ENCODE assay signal across 19 cellular contexts in the genomic region with DNA sequence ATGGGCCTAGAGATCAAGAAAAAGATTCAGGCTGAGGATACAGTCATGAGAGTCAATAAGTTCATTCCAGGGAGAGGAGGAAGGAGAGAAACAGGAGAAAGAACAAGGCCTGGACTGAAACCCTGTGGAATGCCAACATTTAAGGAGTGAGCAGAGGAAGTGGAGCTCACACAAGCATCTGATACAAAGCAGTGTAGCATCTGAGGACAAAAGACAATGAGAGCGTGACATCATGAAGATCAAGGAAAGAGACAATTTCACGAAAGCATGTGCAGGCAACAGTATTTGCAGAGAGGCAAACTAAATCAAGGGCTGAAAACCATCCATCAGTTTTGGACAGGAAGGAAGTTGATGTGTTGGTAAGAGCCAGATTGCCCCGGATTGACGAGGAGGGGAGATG. TPM values are rescaled to one million over a fixed set of nuclear protein-coding genes. Genes with fewer than 3 reads are reported as not detected.
DNase-seq lines count a peak whose midpoint lies in the region; ATAC-seq, FAIRE-seq and TF ChIP-seq lines count a peak whose summit lies in the region.
"Had no signal": no experiment of that assay in that cellular context is flagged by ENCODE, and none has a peak within 500 bp of the region (broad histone marks: within the 10 kb centered on the region; RNA-seq: fewer than 3 reads in every experiment).

No MANE protein-coding gene starts in this region.

- H3K79me2 ChIP-seq in K562 (ENCODE audit: control insufficient read depth, insufficient read depth, low read length) (no peaks in the 10 kb centered on the region), keratinocyte (ENCODE audit: control insufficient read depth, insufficient read depth, low read length) (no peaks in the 10 kb centered on the region)

- no peak for ATAC-seq in K562

- H3K27ac ChIP-seq in breast epithelium, result no peak overlapping the region
- H3K27ac ChIP-seq in K562 (ENCODE audit: extremely low read depth, low read depth, low read length), result no peak overlapping the region
- H3K27ac ChIP-seq in keratinocyte (ENCODE audit: control insufficient read depth, insufficient read depth, low read length), result no peak overlapping the region
- H3K27ac ChIP-seq: BLaER1 had no signal

- H3K27me3 ChIP-seq in breast epithelium (no peaks in the 10 kb centered on the region), K562 (ENCODE audit: control insufficient read depth in 2 of 2, insufficient read depth in 2 of 2, low read length in 2 of 2) (peaks cover 0 to 8% of the 10 kb centered on the region in 2 experiments; a peak in 2 of 5 replicates), keratinocyte (ENCODE audit: control insufficient read depth, extremely low read depth, insufficient read depth, low read length) (no peaks in the 10 kb centered on the region)
- H3K27me3 ChIP-seq: BLaER1 had no signal

- no peak for TF ChIP-seq CTCF in MCF 10A (IDR thresholded peaks at IDR 0.05; ENCODE audit: unreplicated experiment)
- no peak for TF ChIP-seq CTCF in breast epithelium (IDR thresholded peaks at IDR 0.05)
- no peak for TF ChIP-seq CTCF in K562 (IDR thresholded peaks at IDR 0.05 in 2 of 3, conservative IDR thresholded peaks at IDR 0.05 in 1 of 3; ENCODE audit: insufficient read depth in 2 of 3, low read depth in 1 of 3, low read length in 3 of 3)
- no peak for TF ChIP-seq CTCF in keratinocyte (optimal IDR thresholded peaks at IDR 0.05 in 1 of 3, IDR thresholded peaks at IDR 0.05 in 1 of 3, conservative IDR thresholded peaks at IDR 0.05 in 1 of 3; ENCODE audit: extremely low read depth in 1 of 3, insufficient read depth in 2 of 3, low read length in 3 of 3)

- H3K9me3 ChIP-seq in breast epithelium (no peaks in the 10 kb centered on the region), K562 (replicated peaks; ENCODE audit: control insufficient read depth, insufficient read depth, low read depth, low read length) (no peaks in the 10 kb centered on the region), keratinocyte (ENCODE audit: control insufficient read depth, low read depth, low read length) (no peaks in the 10 kb centered on the region)
- H3K9me3 ChIP-seq: BLaER1, HAP-1 had no signal

- H3K4me2 ChIP-seq in K562 (ENCODE audit: insufficient read depth, low read length) (no peak overlapping the region), keratinocyte (ENCODE audit: control insufficient read depth, extremely low read depth, insufficient read depth, low read depth, low read length) (no peak overlapping the region)
- H3K4me2 ChIP-seq: BLaER1 had no signal

- H4K20me1 ChIP-seq in K562 (replicated peaks; ENCODE audit: control insufficient read depth, insufficient read depth, low read length) (no peaks in the 10 kb centered on the region; the same call in 1 of the 2 replicates), keratinocyte (ENCODE audit: control insufficient read depth, extremely low read depth, insufficient read depth, low read length) (no peaks in the 10 kb centered on the region)
- H4K20me1 ChIP-seq: BLaER1 had no signal

- H3K36me3 Mint-ChIP-seq in MCF 10A (ENCODE audit: insufficient read depth, unreplicated experiment), result no peaks in the 10 kb centered on the region
- H3K36me3 Mint-ChIP-seq: CD14-positive monocyte had no signal

- H3K4me3 ChIP-seq in breast epithelium, result no peak overlapping the region
- H3K4me3 ChIP-seq in K562, result no peak overlapping the region
- H3K4me3 ChIP-seq in keratinocyte (ENCODE audit: control insufficient read depth in 2 of 3, extremely low read depth in 1 of 3, insufficient read depth in 2 of 3, low read depth in 1 of 3, low read length in 3 of 3), result no peak overlapping the region
- H3K4me3 ChIP-seq: BLaER1, HAP-1 had no signal

- no peak for TF ChIP-seq EP300 in K562 (IDR thresholded peaks at IDR 0.05; ENCODE audit: low read length)

- peaks cover 41% of the 10 kb centered on the region for H3K4me1 Mint-ChIP-seq in MCF 10A (ENCODE audit: insufficient read depth, unreplicated experiment)
- H3K4me1 Mint-ChIP-seq: CD14-positive monocyte had no signal

- H3K9me1 ChIP-seq in K562 (ENCODE audit: control insufficient read depth, insufficient read depth, low read length), result no peaks in the 10 kb centered on the region
- H3K9me1 ChIP-seq in keratinocyte (ENCODE audit: control insufficient read depth, extremely low read depth, insufficient read depth, low read length), result no peaks in the 10 kb centered on the region

- no peak overlapping the region for H2AFZ ChIP-seq in K562 (ENCODE audit: low read depth, low read length)
- H2AFZ ChIP-seq in keratinocyte (ENCODE audit: control insufficient read depth, low read length), result no peak overlapping the region

- H3K4me1 ChIP-seq in breast epithelium (no peaks in the 10 kb centered on the region), K562 (replicated peaks in 1 of 2; ENCODE audit: control insufficient read depth in 2 of 2, insufficient read depth in 2 of 2, low read length in 2 of 2) (no peaks in the 10 kb centered on the region), keratinocyte (ENCODE audit: control insufficient read depth, extremely low read depth, insufficient read depth, low read length) (peaks cover 33% of the 10 kb centered on the region)
- H3K4me1 ChIP-seq: HAP-1 had no signal

- CTCF ChIA-PET in MCF 10A (lab: Yijun Ruan, JAX), result interaction anchor here (0.6 to 1.5 kb wide), 4 partner anchors 49 to 123 kb away, joined by 3 to 5 read pairs (median 3); no protein-coding TSS in a partner anchor
- CTCF ChIA-PET in K562 (lab: Yijun Ruan, JAX; ENCODE audit: low intra/inter-chr PET ratio), result no interaction called here

- no TSS peak for BruUV-seq in MCF 10A (replicated peaks; lab: Mats Ljungman, UMichigan)
- no TSS peak for BruUV-seq in K562 (replicated peaks; lab: Mats Ljungman, UMichigan)

- peak overlapping the region; percentile 47 for H3K27ac Mint-ChIP-seq in MCF 10A (ENCODE audit: low read depth, unreplicated experiment)
- H3K27ac Mint-ChIP-seq: CD14-positive monocyte; CD4-positive, alpha-beta memory T cell had no signal

- POLR2A ChIA-PET in MCF 10A (lab: Yijun Ruan, JAX), result interaction anchor here (0.8 to 12.8 kb wide), 2 partner anchors 19 to 28 kb away, joined by 5 to 204 read pairs; no protein-coding TSS in a partner anchor
- POLR2A ChIA-PET in K562 (lab: Yijun Ruan, JAX), result interaction anchor here (0.7 kb wide), 1 partner anchor 78 kb away, joined by 3 read pairs; no protein-coding TSS in a partner anchor

- no peak overlapping the region for H3K4me3 Mint-ChIP-seq in MCF 10A (ENCODE audit: unreplicated experiment)
- H3K4me3 Mint-ChIP-seq: CD14-positive monocyte; CD4-positive, alpha-beta memory T cell had no signal

- TF ChIP-seq POLR2A in breast epithelium (IDR thresholded peaks at IDR 0.05), result no peak
- no peak for TF ChIP-seq POLR2A in K562 (conservative IDR thresholded peaks at IDR 0.05)
- no peak for TF ChIP-seq POLR2A in GM12891 (IDR thresholded peaks at IDR 0.05; ENCODE audit: low read depth, low read length)

- WGBS in K562 (ENCODE audit: insufficient coverage, low coverage, missing lambda C conversion rate), result 2% methylated on average over 4 of the region's 4 CpGs

- TF ChIP-seq RAD21 in K562 (CRISPR knock-in tag; conservative IDR thresholded peaks at IDR 0.05 in 1 of 2, IDR thresholded peaks at IDR 0.05 in 1 of 2), result no peak

- intact Hi-C loops in MCF 10A (cut with micrococcal nuclease), result no loop called here
- intact Hi-C loops in breast epithelium (cut with DNase I; ENCODE audit: low total_unique reads), result no loop called here
- intact Hi-C loops in K562 (cut with micrococcal nuclease), result no loop called here

- in situ Hi-C loops in K562 (cut with MboI), result no loop called here

- no peak overlapping the region for H3K9ac ChIP-seq in K562 (ENCODE audit: insufficient read depth in 1 of 2, low read depth in 2 of 2, low read length in 2 of 2)
- H3K9ac ChIP-seq in keratinocyte (ENCODE audit: control insufficient read depth, extremely low read depth, insufficient read depth, low read length), result no peak overlapping the region
- H3K9ac ChIP-seq: BLaER1 had no signal

- FAIRE-seq in K562 (lab: Jason Lieb, UNC) (peak; percentile 29), keratinocyte (lab: Jason Lieb, UNC) (peak; percentile 73), GM12891 (lab: Jason Lieb, UNC) (no peak)

- no peaks in the 10 kb centered on the region for H3K27me3 Mint-ChIP-seq in MCF 10A (ENCODE audit: insufficient read depth, unreplicated experiment)

- dilution Hi-C loops in keratinocyte (cut with MboI; ENCODE audit: extremely low pct_ligation_motif_present, low sequenced_read_pairs), result no loop called here

- DNase-seq in MCF 10A (ENCODE audit: unreplicated experiment) (no peak), breast epithelium (ENCODE audit: low spot score in 2 of 2) (no peak), K562 (ENCODE audit: extremely low read depth in 1 of 4, low spot score in 3 of 4) (no peak), keratinocyte (ENCODE audit: low read depth, low spot score) (no peak), putamen (ENCODE audit: low spot score) (no peak), GM12891 (ENCODE audit: insufficient read length, low spot score) (no peak), nucleus accumbens (lab: John Stamatoyannopoulos, UW) (no peak)
- DNase-seq: 8988T; CD4-positive, alpha-beta memory T cell; DMS153; DMS79; GDM1 had no signal

- H3K9me3 Mint-ChIP-seq in MCF 10A (ENCODE audit: unreplicated experiment), result no peaks in the 10 kb centered on the region

- H3K36me3 ChIP-seq in breast epithelium, result no peaks in the 10 kb centered on the region
- no peaks in the 10 kb centered on the region for H3K36me3 ChIP-seq in K562 (ENCODE audit: control insufficient read depth, insufficient read depth, low read length)
- H3K36me3 ChIP-seq in keratinocyte (ENCODE audit: control insufficient read depth in 2 of 2, extremely low read depth in 1 of 2, insufficient read depth in 2 of 2, low read length in 2 of 2), result no peaks in the 10 kb centered on the region
- H3K36me3 ChIP-seq: BLaER1, HAP-1 had no signal

RNA-seq across cellular contexts. Expression of a gene that starts 25.3 kb away (rescaled TPM):
- total RNA-seq in MCF 10A (2022) (9.5 and 12.5 TPM in 2 replicates), breast epithelium (10 to 100 TPM in 2 of 3 donors, 1 to 10 TPM in 1; 3.0 to 18.0 (median 18.0) TPM), K562 (2014; rRNA removed) (not detected in 2 replicates), K562 (2014; rRNA removed; fragmentation: Illumina TruSeq; extraction: Trizol) (not detected in 2 replicates), K562 (2015; rRNA removed; fragmentation: Illumina TruSeq; extraction: Trizol) (not detected in 2 replicates), K562 (2021) (not detected in 2 replicates)
- total RNA-seq in K562 (2011; cell fraction: chromatin; rRNA removed; ENCODE audit: low replicate concordance), result not detected in 2 replicates
- total RNA-seq in K562 (2011; cell fraction: nucleolus; rRNA removed), result not detected in 2 replicates
- total RNA-seq in K562 (2011; cell fraction: nucleoplasm; rRNA removed), result not detected in 2 replicates
- polyA plus RNA-seq in K562 (2011; rRNA removed) (not detected in 2 replicates), K562 (2014; fragmentation: Illumina TruSeq; extraction: Trizol) (not detected in 2 replicates), K562 (2014; fragmentation: Nextera tagmentation; extraction: Ambion mirVana) (not detected), K562 (2014; rRNA removed) (not detected in 2 replicates), keratinocyte (0.92 to 2.8 TPM (median 1.5 TPM) in 3 replicates)
- not detected in 2 replicates for polyA plus RNA-seq in K562 (2011; cell fraction: cytosol; rRNA removed)
- polyA plus RNA-seq in K562 (2011; cell fraction: nucleus; rRNA removed), result not detected in 2 replicates
- not detected in 2 replicates for polyA plus RNA-seq in K562 (2012)
- not detected in 2 replicates for polyA minus RNA-seq in K562 (2011; rRNA and poly(A)+ RNA removed)
- polyA minus RNA-seq in K562 (2011; cell fraction: cytosol; rRNA and poly(A)+ RNA removed), result not detected in 2 replicates
- polyA minus RNA-seq in K562 (2011; cell fraction: nucleus; rRNA and poly(A)+ RNA removed), result not detected in 2 replicates
- polyA plus RNA-seq in keratinocyte (2011; ENCODE audit: low read depth), result 14.5 TPM
- polyA plus RNA-seq in keratinocyte (2011; cell fraction: cytosol; rRNA removed), result 1.2 and 1.4 TPM in 2 replicates
- 4.5 and 5.9 TPM in 2 replicates for polyA plus RNA-seq in keratinocyte (2011; cell fraction: nucleus; rRNA removed)
- 1.7 and 29.6 TPM in 2 replicates for polyA plus RNA-seq in keratinocyte (2012; ENCODE audit: low replicate concordance)
- 1.3 to 4.4 TPM (median 2.4 TPM) in 3 replicates for polyA minus RNA-seq in keratinocyte
- 3.3 TPM for polyA minus RNA-seq in keratinocyte (2011; cell fraction: cytosol; rRNA and poly(A)+ RNA removed)
- polyA minus RNA-seq in keratinocyte (2011; cell fraction: nucleus; rRNA and poly(A)+ RNA removed), result 2.9 and 4.6 TPM in 2 replicates
- polyA plus RNA-seq in GM12891 (2012; ENCODE audit: low read depth, missing spikeins), result 0.06 TPM
- total RNA-seq: CD4-positive, alpha-beta memory T cell; Daoy; H4; HT-29 had no signal
- polyA plus RNA-seq: AG04450; CD14-positive monocyte; CD4-positive, alpha-beta memory T cell had no signal
